ENCODE assay signal across 17 cellular contexts in genomic region chr1:152309320-152309901, GRCh38. TPM values are rescaled to one million over a fixed set of nuclear protein-coding genes. Genes with fewer than 3 reads are reported as not detected.
"Had no signal": no experiment of that assay in that cellular context is flagged by ENCODE, and none has a peak within 500 bp of the region (broad histone marks: within the 10 kb centered on the region; RNA-seq: fewer than 3 reads in every experiment).

No MANE protein-coding gene starts in this region.

RNA-seq across cellular contexts. Expression of gene FLG, which starts 15.6 kb away (rescaled TPM):
- total RNA-seq: activated B cell treated with CpG ODN at 0.5 μM for 24 hours; activated CD4-positive, alpha-beta memory T cell treated with anti-CD3 and anti-CD28 coated beads for 36 hours; activated CD4-positive, alpha-beta T cell treated with anti-CD3 and anti-CD28 coated beads, Interleukin-2, amount 10 ng/mL, durations not matched to agents 24 days and 14 days; activated CD8-positive, alpha-beta memory T cell treated with anti-CD3 and anti-CD28 coated beads for 36 hours; activated CD8-positive, alpha-beta T cell treated with anti-CD3 and anti-CD28 coated beads for 36 hours; activated naive CD4-positive, alpha-beta T cell treated with anti-CD3 and anti-CD28 coated beads for 36 hours; activated naive CD4-positive, alpha-beta T cell treated with anti-CD3 and anti-CD28 coated beads, Interleukin-2, amount 50 U/mL, for 72 hours; activated naive CD8-positive, alpha-beta T cell treated with anti-CD3 and anti-CD28 coated beads for 36 hours; activated T-cell treated with anti-CD3 and anti-CD28 coated beads, Interleukin-2, amount 50 U/mL, for 4 hours; activated T-cell treated with anti-CD3 and anti-CD28 coated beads, Interleukin-2, amount 50 U/mL, for 72 hours; activated T-helper 1 cell treated with anti-CD3 and anti-CD28 coated beads, Interleukin-12 subunit alpha, Interleukin-12 subunit beta, Interleukin-2, Interleukin-4 antibody, amounts not matched to agents 30 ng/mL and 10 ng/mL and 1 ng/mL, durations not matched to agents 14 hours and 24 hours and 36 hours; activated T-helper 17 cell treated with anti-CD3 and anti-CD28 coated beads, Interleukin-2, amount 50 U/mL, for 72 hours; adrenal gland; body of pancreas; breast epithelium had no signal
- polyA plus RNA-seq: adrenal gland had no signal

RNA-seq across cellular contexts. Expression of gene FLG2, which starts 50.4 kb away (rescaled TPM):
- total RNA-seq: activated B cell treated with CpG ODN at 0.5 μM for 24 hours; activated CD4-positive, alpha-beta memory T cell treated with anti-CD3 and anti-CD28 coated beads for 36 hours; activated CD4-positive, alpha-beta T cell treated with anti-CD3 and anti-CD28 coated beads, Interleukin-2, amount 10 ng/mL, durations not matched to agents 24 days and 14 days; activated CD8-positive, alpha-beta memory T cell treated with anti-CD3 and anti-CD28 coated beads for 36 hours; activated CD8-positive, alpha-beta T cell treated with anti-CD3 and anti-CD28 coated beads for 36 hours; activated naive CD4-positive, alpha-beta T cell treated with anti-CD3 and anti-CD28 coated beads for 36 hours; activated naive CD4-positive, alpha-beta T cell treated with anti-CD3 and anti-CD28 coated beads, Interleukin-2, amount 50 U/mL, for 72 hours; activated naive CD8-positive, alpha-beta T cell treated with anti-CD3 and anti-CD28 coated beads for 36 hours; activated T-cell treated with anti-CD3 and anti-CD28 coated beads, Interleukin-2, amount 50 U/mL, for 4 hours; activated T-cell treated with anti-CD3 and anti-CD28 coated beads, Interleukin-2, amount 50 U/mL, for 72 hours; activated T-helper 1 cell treated with anti-CD3 and anti-CD28 coated beads, Interleukin-12 subunit alpha, Interleukin-12 subunit beta, Interleukin-2, Interleukin-4 antibody, amounts not matched to agents 30 ng/mL and 10 ng/mL and 1 ng/mL, durations not matched to agents 14 hours and 24 hours and 36 hours; activated T-helper 17 cell treated with anti-CD3 and anti-CD28 coated beads, Interleukin-2, amount 50 U/mL, for 72 hours; adrenal gland; aorta; astrocyte; body of pancreas; breast epithelium had no signal
- polyA plus RNA-seq: adrenal gland, aorta had no signal
